In genomic region chr3:184741798-184742675, GRCh38 we compare ENCODE assay signal across 18 cellular contexts. TPM values are rescaled to one million over a fixed set of nuclear protein-coding genes. Genes with fewer than 3 reads are reported as not detected.
DNase-seq lines count a peak whose midpoint lies in the region; ATAC-seq and TF ChIP-seq lines count a peak whose summit lies in the region.
"Had no signal": no experiment of that assay in that cellular context is flagged by ENCODE, and none has a peak within 500 bp of the region (broad histone marks: within the 10 kb centered on the region; RNA-seq: fewer than 3 reads in every experiment).

No MANE protein-coding gene starts in this region.

- DNase-seq in NCI-H2227 treated with DMSO at 0.1 percent for 48 hours (lab: John Stamatoyannopoulos, UW): peak; percentile 6
- no peak for DNase-seq in NCI-H2227 (lab: John Stamatoyannopoulos, UW; ENCODE audit: unreplicated experiment)
- peak; percentile 21 for DNase-seq in RWPE2 (ENCODE audit: low spot score)
- no peak for DNase-seq in epithelial cell of prostate (ENCODE audit: low read depth, low spot score)
- DNase-seq in spleen: peak; percentile 59
- DNase-seq in HT-29 (ENCODE audit: low spot score): no peak
- no peak for DNase-seq in activated CD8-positive, alpha-beta memory T cell treated with anti-CD3 and anti-CD28 coated beads, Interleukin-2, amount 10 ng/mL, durations not matched to agents 7 days and 5 days
- DNase-seq in HAP-1 (ENCODE audit: low spot score in 2 of 2): no peak
- DNase-seq: 8988T; activated CD4-positive, CD25-positive, alpha-beta regulatory T cell; activated CD8-positive, alpha-beta memory T cell treated with anti-CD3 and anti-CD28 coated beads, Interleukin-2, amount 50 U/mL, for 4 hours; activated naive CD4-positive, alpha-beta T cell treated with Interleukin-2 at 50 U/mL for 16 hours; CD4-positive, alpha-beta memory T cell; KBM-7; NCI-H1436 treated with DMSO at 0.1 percent for 48 hours; NCI-H510A had no signal

- intact Hi-C loops in spleen (cut with DNase I; ENCODE audit: low total_unique reads): no loop called here

- peaks cover 43% of the 10 kb centered on the region for H3K4me1 ChIP-seq in RWPE2 (ENCODE audit: insufficient read depth, poor library complexity, severe bottlenecking)
- peaks cover 0 to 4% (median 0%) of the 10 kb centered on the region in 6 donors for H3K4me1 ChIP-seq in spleen
- no peaks in the 10 kb centered on the region for H3K4me1 ChIP-seq in HAP-1

- H3K36me3 ChIP-seq in RWPE2 (ENCODE audit: low read depth): no peaks in the 10 kb centered on the region
- no peaks in the 10 kb centered on the region for H3K36me3 ChIP-seq in spleen
- H3K36me3 ChIP-seq in HAP-1 (replicated peaks): no peaks in the 10 kb centered on the region
- H3K36me3 ChIP-seq: ovary, Peyer's patch had no signal

- H3K9me3 Mint-ChIP-seq in activated CD8-positive, alpha-beta memory T cell treated with anti-CD3 and anti-CD28 coated beads, Interleukin-2, amount 10 ng/mL, durations not matched to agents 7 days and 5 days (ENCODE audit: low read depth): no peaks in the 10 kb centered on the region
- H3K9me3 Mint-ChIP-seq: CD4-positive, alpha-beta memory T cell had no signal

- peaks cover 4% of the 10 kb centered on the region for H3K27me3 Mint-ChIP-seq in activated CD8-positive, alpha-beta memory T cell treated with anti-CD3 and anti-CD28 coated beads, Interleukin-2, amount 10 ng/mL, durations not matched to agents 7 days and 5 days

- TF ChIP-seq POLR2A in spleen (IDR thresholded peaks at IDR 0.05): no peak

- no peak overlapping the region for H3K27ac Mint-ChIP-seq in activated CD8-positive, alpha-beta memory T cell treated with anti-CD3 and anti-CD28 coated beads, Interleukin-2, amount 10 ng/mL, durations not matched to agents 7 days and 5 days
- H3K27ac Mint-ChIP-seq: CD4-positive, alpha-beta memory T cell had no signal

- in situ Hi-C loops in HAP-1 (cut with MboI; ENCODE audit: low sequenced_read_pairs): no loop called here

- H3K36me3 Mint-ChIP-seq in activated CD8-positive, alpha-beta memory T cell treated with anti-CD3 and anti-CD28 coated beads, Interleukin-2, amount 10 ng/mL, durations not matched to agents 7 days and 5 days: no peaks in the 10 kb centered on the region
- H3K36me3 Mint-ChIP-seq: CD4-positive, alpha-beta memory T cell had no signal

- no peaks in the 10 kb centered on the region for H3K9me3 ChIP-seq in RWPE2 (ENCODE audit: severe bottlenecking)
- H3K9me3 ChIP-seq in spleen: no peaks in the 10 kb centered on the region
- H3K9me3 ChIP-seq in HAP-1: no peaks in the 10 kb centered on the region
- H3K9me3 ChIP-seq: ovary, Peyer's patch had no signal

- WGBS in spleen, 5 donors: 74 to 80% (median 75%) methylated on average over 11 to 12 of the region's 12 CpGs

- H3K4me3 Mint-ChIP-seq in activated CD8-positive, alpha-beta memory T cell treated with anti-CD3 and anti-CD28 coated beads, Interleukin-2, amount 10 ng/mL, durations not matched to agents 7 days and 5 days: no peak overlapping the region
- H3K4me3 Mint-ChIP-seq: CD4-positive, alpha-beta memory T cell had no signal

- H3K27ac ChIP-seq in RWPE2 (ENCODE audit: poor library complexity, severe bottlenecking) (peak overlapping the region; percentile 73), epithelial cell of prostate (peak overlapping the region; percentile 90), spleen (no peak overlapping the region)
- H3K27ac ChIP-seq: ovary, Peyer's patch had no signal

- TF ChIP-seq CTCF in RWPE2 (IDR thresholded peaks at IDR 0.05; ENCODE audit: poor library complexity, severe bottlenecking) (no peak), spleen (IDR thresholded peaks at IDR 0.05 in 8 of 11, conservative IDR thresholded peaks at IDR 0.05 in 3 of 11) (no peak)

- ATAC-seq in RWPE2 (ENCODE audit: low read depth): no peak
- no peak for ATAC-seq in activated CD8-positive, alpha-beta memory T cell treated with anti-CD3 and anti-CD28 coated beads, Interleukin-2, amount 10 ng/mL, durations not matched to agents 7 days and 5 days

- no peak overlapping the region for H3K4me3 ChIP-seq in RWPE2 (ENCODE audit: severe bottlenecking)
- no peak overlapping the region for H3K4me3 ChIP-seq in spleen
- no peak overlapping the region for H3K4me3 ChIP-seq in HAP-1
- H3K4me3 ChIP-seq: ovary, Peyer's patch had no signal

- CTCF ChIA-PET in activated CD8-positive, alpha-beta memory T cell treated with anti-CD3 and anti-CD28 coated beads, Interleukin-2, amount 10 ng/mL, durations not matched to agents 7 days and 5 days (lab: Charles Lee): interaction anchor here (2.1 kb wide), 1 partner anchor 181 kb away, joined by 9 read pairs; the partner anchor contains the start of gene EPHB3

- peaks cover 7% of the 10 kb centered on the region for H3K4me1 Mint-ChIP-seq in activated CD8-positive, alpha-beta memory T cell treated with anti-CD3 and anti-CD28 coated beads, Interleukin-2, amount 10 ng/mL, durations not matched to agents 7 days and 5 days
- H3K4me1 Mint-ChIP-seq: CD4-positive, alpha-beta memory T cell had no signal

- H3K27me3 ChIP-seq in RWPE2 (ENCODE audit: insufficient read depth, poor library complexity, severe bottlenecking) (no peaks in the 10 kb centered on the region), spleen (replicated peaks in 1 of 7) (peaks cover 0 to 24% (median 0%) of the 10 kb centered on the region in 7 donors), HAP-1 (ENCODE audit: low read depth) (no peaks in the 10 kb centered on the region)
- H3K27me3 ChIP-seq: ovary, Peyer's patch had no signal

RNA-seq across cellular contexts. Expression of gene MAGEF1, which starts 30.2 kb away (rescaled TPM):
- total RNA-seq in spleen: 10 to 100 TPM; 16.5 to 22.6 (median 19.0) TPM
- 10 to 100 TPM; 36.2 to 42.1 (median 38.1) TPM for polyA plus RNA-seq in spleen
- total RNA-seq in HT-29 (2014; rRNA removed; shearing (Covaris generic)): 30.9 and 33.8 TPM in 2 replicates
- 1 to 10 TPM; 2.8 to 5.9 TPM for total RNA-seq in activated CD8-positive, alpha-beta memory T cell treated with anti-CD3 and anti-CD28 coated beads, Interleukin-2, amount 10 ng/mL, durations not matched to agents 7 days and 5 days

Comparison
In these comparisons a context has a peak if more than half of its experiments do, and no peak if none do; other contexts are left out.
1. DNase-seq: peak in NCI-H2227 treated with DMSO at 0.1 percent for 48 hours (single experiment), RWPE2 (single experiment) and spleen (single experiment); none in NCI-H2227 (single experiment), epithelial cell of prostate (single experiment), HT-29 (single experiment), activated CD8-positive, alpha-beta memory T cell treated with anti-CD3 and anti-CD28 coated beads, Interleukin-2, amount 10 ng/mL, durations not matched to agents 7 days and 5 days (single experiment) and HAP-1 (0 of 2).
2. H3K27ac ChIP-seq: peak in RWPE2 (single experiment) and epithelial cell of prostate (single experiment); none in spleen (0 of 8).